ENCODE assay signal across 12 cellular contexts in genomic region chr10:62057359-62057758, GRCh38.
DNase-seq lines count a peak whose midpoint lies in the region; ATAC-seq and TF ChIP-seq lines count a peak whose summit lies in the region.
"Had no signal": no experiment of that assay in that cellular context is flagged by ENCODE, and none has a peak within 500 bp of the region (broad histone marks: within the 10 kb centered on the region; RNA-seq: fewer than 3 reads in every experiment).

No MANE protein-coding gene starts in this region.

- H3K27me3 Mint-ChIP-seq in activated T-cell treated with anti-CD3 and anti-CD28 coated beads, Interleukin-2, amount 50 U/mL, for 24 hours: no peaks in the 10 kb centered on the region
- H3K27me3 Mint-ChIP-seq: T-helper 17 cell had no signal

- no peak overlapping the region for H3K9ac ChIP-seq in mucosa of rectum (ENCODE audit: low read depth in 1 of 2, low read length in 2 of 2)

- ATAC-seq in thoracic aorta (ENCODE audit: insufficient number of reproducible peaks, low FRiP score, low read depth) (peak; percentile 70), HG03469 (IDR thresholded peaks at IDR 0.05; ENCODE audit: unreplicated experiment) (no peak)
- ATAC-seq: T-helper 17 cell had no signal

- H3K27ac ChIP-seq in dorsolateral prefrontal cortex (peak overlapping the region in 57 of 59 donors; percentile 1 to 99 (median 70)), mucosa of rectum (ENCODE audit: low read depth in 2 of 2, low read length in 2 of 2) (peak overlapping the region; percentile 33 to 44), thoracic aorta (peak overlapping the region; percentile 74 to 96)

- H3K27me3 ChIP-seq in dorsolateral prefrontal cortex (no peaks in the 10 kb centered on the region), mucosa of rectum (ENCODE audit: control insufficient read depth in 2 of 2, insufficient read depth in 2 of 2, low read length in 2 of 2) (no peaks in the 10 kb centered on the region), thoracic aorta (replicated peaks; ENCODE audit: insufficient read depth) (no peaks in the 10 kb centered on the region)

- H3K36me3 ChIP-seq in mucosa of rectum (ENCODE audit: control insufficient read depth in 2 of 2, insufficient read depth in 2 of 2, low read length in 2 of 2): peaks cover 13 to 25% of the 10 kb centered on the region in 2 donors
- peaks cover 20% of the 10 kb centered on the region for H3K36me3 ChIP-seq in thoracic aorta

- H3K9me3 ChIP-seq in mucosa of rectum (ENCODE audit: control insufficient read depth in 2 of 2, low read length in 2 of 2): no peaks in the 10 kb centered on the region
- no peaks in the 10 kb centered on the region for H3K9me3 ChIP-seq in thoracic aorta

- no peak for DNase-seq in activated T-cell treated with anti-CD3 and anti-CD28 coated beads, Interleukin-2, amount 50 U/mL, for 24 hours
- no peak for DNase-seq in activated T-cell treated with anti-CD3 and anti-CD28 coated beads, Interleukin-2, amount 50 U/mL, for 48 hours
- DNase-seq in dorsolateral prefrontal cortex (no peak), thoracic aorta (ENCODE audit: low spot score) (no peak), SW480 (ENCODE audit: low spot score) (no peak), medulla oblongata (ENCODE audit: extremely low spot score) (no peak)
- DNase-seq: mammary epithelial cell; stimulated activated CD4-positive, alpha-beta T cell treated with anti-CD3 and anti-CD28 coated beads, Interleukin-2, amount 100 ng/mL, for 24 hours; T-helper 17 cell had no signal

- intact Hi-C loops in dorsolateral prefrontal cortex (cut with DNase I): loop anchor here in 1 of 2 donors (10.0 kb wide), 1 partner anchor 317 kb away; the partner anchor contains the start of gene ZNF365

- peaks cover 100% of the 10 kb centered on the region for H3K36me3 Mint-ChIP-seq in activated T-cell treated with anti-CD3 and anti-CD28 coated beads, Interleukin-2, amount 50 U/mL, for 24 hours (ENCODE audit: low read depth)

- H3K27ac Mint-ChIP-seq in activated T-cell treated with anti-CD3 and anti-CD28 coated beads, Interleukin-2, amount 50 U/mL, for 24 hours: peak overlapping the region; percentile 100
- H3K27ac Mint-ChIP-seq: activated T-helper 2 cell treated with anti-CD3 and anti-CD28 coated beads, Interferon-gamma antibody, Interleukin-2, Interleukin-4, amounts not matched to agents 10 μg/mL and 5 μg/mL and 100 μg/mL, durations not matched to agents 14 hours and 24 hours and 36 hours had no signal

- H3K9me3 Mint-ChIP-seq in activated T-cell treated with anti-CD3 and anti-CD28 coated beads, Interleukin-2, amount 50 U/mL, for 24 hours: peaks cover 10% of the 10 kb centered on the region

- H3K4me3 ChIP-seq in dorsolateral prefrontal cortex: peak overlapping the region in 43 of 59 donors; percentile 2 to 81 (median 21)
- H3K4me3 ChIP-seq in mucosa of rectum (ENCODE audit: low read length in 2 of 2): no peak overlapping the region
- H3K4me3 ChIP-seq in thoracic aorta: peak overlapping the region; percentile 83

- H3K4me1 Mint-ChIP-seq in activated T-cell treated with anti-CD3 and anti-CD28 coated beads, Interleukin-2, amount 50 U/mL, for 24 hours (ENCODE audit: low read depth): peaks cover 97% of the 10 kb centered on the region

- H3K4me1 ChIP-seq in mucosa of rectum (ENCODE audit: control insufficient read depth in 2 of 2, insufficient read depth in 2 of 2, low read length in 2 of 2) (peaks cover 12 to 30% of the 10 kb centered on the region in 2 donors), thoracic aorta (ENCODE audit: control insufficient read depth in 1 of 2, low read depth in 2 of 2) (peaks cover 72 to 89% of the 10 kb centered on the region in 2 donors)

- TF ChIP-seq CTCF in dorsolateral prefrontal cortex (IDR thresholded peaks at IDR 0.05 in 54 of 56, conservative IDR thresholded peaks at IDR 0.05 in 2 of 56; ENCODE audit: low read depth in 1 of 56, partially characterized antibody in 56 of 56): no peak
- no peak for TF ChIP-seq CTCF in thoracic aorta (IDR thresholded peaks at IDR 0.05)

- H3K4me3 Mint-ChIP-seq in activated T-cell treated with anti-CD3 and anti-CD28 coated beads, Interleukin-2, amount 50 U/mL, for 24 hours: peak overlapping the region; percentile 90

Comparison
In these comparisons a context has a peak if more than half of its experiments do, and no peak if none do; other contexts are left out.
1. H3K4me3 ChIP-seq: peak in dorsolateral prefrontal cortex (43 of 59) and thoracic aorta (single experiment); none in mucosa of rectum (0 of 2).
2. Peak in every context shown above with its lines, with median percentiles within 50 percentile points of each other: H3K27ac ChIP-seq.